ENCODE assay signal across 8 cellular contexts in genomic region chr12:53696285-53696654, GRCh38. TPM values are rescaled to one million over a fixed set of nuclear protein-coding genes. Genes with fewer than 3 reads are reported as not detected.
DNase-seq lines count a peak whose midpoint lies in the region; ATAC-seq, FAIRE-seq and TF ChIP-seq lines count a peak whose summit lies in the region.

No MANE protein-coding gene starts in this region.

- H3K9me3 ChIP-seq in MG63 (no peaks in the 10 kb centered on the region), esophagus muscularis mucosa (no peaks in the 10 kb centered on the region)

- 27% methylated on average over 11 of the region's 11 CpGs for WGBS in esophagus muscularis mucosa

- no peak for TF ChIP-seq EP300 in esophagus muscularis mucosa (IDR thresholded peaks at IDR 0.05)

- peaks cover 31% of the 10 kb centered on the region for H3K27me3 ChIP-seq in MG63
- H3K27me3 ChIP-seq in esophagus muscularis mucosa: peaks cover 6 to 84% (median 33%) of the 10 kb centered on the region in 4 donors

- H3K4me1 ChIP-seq in esophagus muscularis mucosa: peaks cover 21 to 27% (median 25%) of the 10 kb centered on the region in 4 donors

- in situ Hi-C loops in G401 (cut with HindIII; ENCODE audit: low sequenced_read_pairs): no loop called here

- H3K36me3 ChIP-seq in MG63: no peaks in the 10 kb centered on the region
- no peaks in the 10 kb centered on the region for H3K36me3 ChIP-seq in esophagus muscularis mucosa

- DNase-seq in G401 (ENCODE audit: low spot score): peak; percentile 99
- peak; percentile 50 for DNase-seq in MG63
- peak; percentile 95 for DNase-seq in SK-N-DZ (ENCODE audit: low spot score)
- DNase-seq in esophagus muscularis mucosa (ENCODE audit: extremely low spot score): no peak
- peak; percentile 89 for DNase-seq in midbrain (lab: John Stamatoyannopoulos, UW)
- DNase-seq in urothelium cell line (ENCODE audit: low spot score): peak; percentile 89

- no peak for TF ChIP-seq CTCF in esophagus muscularis mucosa (IDR thresholded peaks at IDR 0.05)

- no peak for FAIRE-seq in urothelium cell line (lab: Jason Lieb, UNC)

- ATAC-seq in GM18511 (IDR thresholded peaks at IDR 0.05; ENCODE audit: unreplicated experiment) (no peak), GM18858 (IDR thresholded peaks at IDR 0.05; ENCODE audit: unreplicated experiment) (no peak)

- no peak overlapping the region for H3K4me3 ChIP-seq in MG63
- H3K4me3 ChIP-seq in esophagus muscularis mucosa: peak overlapping the region; percentile 31 to 48 (median 38)

- intact Hi-C loops in esophagus muscularis mucosa (cut with DNase I): no loop called here

- TF ChIP-seq POLR2A in esophagus muscularis mucosa (IDR thresholded peaks at IDR 0.05; ENCODE audit: low read depth): no peak

- H3K27ac ChIP-seq in esophagus muscularis mucosa (replicated peaks in 1 of 4): no peak overlapping the region

RNA-seq across cellular contexts. Expression of gene ATP5MC2, which starts 20.4 kb away (rescaled TPM):
- 219 and 225 TPM in 2 replicates for total RNA-seq in G401 (2014; rRNA removed; shearing (Covaris generic))
- total RNA-seq in MG63 (2014; rRNA removed; shearing (Covaris generic); ENCODE audit: low replicate concordance): 213 and 230 TPM in 2 replicates
- polyA plus RNA-seq in SK-N-DZ (2014; cell fraction: cytosol; rRNA removed): 1,037 and 1,180 TPM in 2 replicates
- 519 and 626 TPM in 2 replicates for polyA plus RNA-seq in SK-N-DZ (2014; cell fraction: nucleus; rRNA removed)
- 100 to 1,000 TPM; 204 to 266 (median 235) TPM for total RNA-seq in esophagus muscularis mucosa

RNA-seq across cellular contexts. Expression of gene CALCOCO1, which starts 31.0 kb away (rescaled TPM):
- total RNA-seq in G401 (2014; rRNA removed; shearing (Covaris generic)): 232 and 250 TPM in 2 replicates
- total RNA-seq in MG63 (2014; rRNA removed; shearing (Covaris generic); ENCODE audit: low replicate concordance): 35.7 and 42.4 TPM in 2 replicates
- polyA plus RNA-seq in SK-N-DZ (2014; cell fraction: cytosol; rRNA removed): 51.8 and 62.2 TPM in 2 replicates
- 236 and 252 TPM in 2 replicates for polyA plus RNA-seq in SK-N-DZ (2014; cell fraction: nucleus; rRNA removed)
- 100 to 1,000 TPM; 252 to 487 (median 347) TPM for total RNA-seq in esophagus muscularis mucosa

RNA-seq across cellular contexts. Expression of gene CISTR, which starts 55.5 kb away (rescaled TPM):
- not detected in 2 replicates for total RNA-seq in G401 (2014; rRNA removed; shearing (Covaris generic))
- total RNA-seq in MG63 (2014; rRNA removed; shearing (Covaris generic); ENCODE audit: low replicate concordance): not detected in 2 replicates
- not detected in 2 replicates for polyA plus RNA-seq in SK-N-DZ (2014; cell fraction: cytosol; rRNA removed)
- polyA plus RNA-seq in SK-N-DZ (2014; cell fraction: nucleus; rRNA removed): not detected in 2 replicates
- not detected for total RNA-seq in esophagus muscularis mucosa
